In genomic region chr2:152425765-152426710, GRCh38 we compare ENCODE assay signal across 1 cellular context.
TF ChIP-seq lines count a peak whose summit lies in the region.

No MANE protein-coding gene starts in this region.

TF ChIP-seq in HepG2, 621 proteins besides CTCF, POLR2A, EP300 and RAD21 (continued from another document and continues in another):
- TF ChIP-seq ARID4A (CRISPR knock-in tag; IDR thresholded peaks at IDR 0.05; ENCODE audit: borderline replicate concordance) (peak; percentile 48; the same call in 1 of the 2 replicates), NCOR1 (IDR thresholded peaks at IDR 0.05; ENCODE audit: borderline replicate concordance, low read length) (peak; percentile 77; the same call in 1 of the 2 replicates), CBFB (CRISPR knock-in tag; IDR thresholded peaks at IDR 0.05) (peak; percentile 95), FOXP4 (CRISPR knock-in tag; IDR thresholded peaks at IDR 0.05) (peak; percentile 48; the same call in 1 of the 2 replicates), ASH2L (IDR thresholded peaks at IDR 0.05; ENCODE audit: insufficient read length, low read depth, low read length) (peak; percentile 81), THYN1 (CRISPR knock-in tag; IDR thresholded peaks at IDR 0.05; ENCODE audit: borderline replicate concordance, low read depth) (0 out of 2 replicates have a peak, but pooled peaks have one; percentile 3), TBL1XR1 (IDR thresholded peaks at IDR 0.05; ENCODE audit: borderline replicate concordance, low read length, partially characterized antibody) (no peak), SOX13 (IDR thresholded peaks at IDR 0.05) (no peak), SOX13 (CRISPR knock-in tag; conservative IDR thresholded peaks at IDR 0.05 in 1 of 2, IDR thresholded peaks at IDR 0.05 in 1 of 2) (peak in 1 of 2 experiments; percentile 60; a peak in 2 of 4 replicates), HDAC6 (IDR thresholded peaks at IDR 0.05; ENCODE audit: low read depth, low read length) (no peak), XRCC5 (optimal IDR thresholded peaks at IDR 0.05; ENCODE audit: low read length) (peak; percentile 33), ZNF691 (CRISPR knock-in tag; IDR thresholded peaks at IDR 0.05; ENCODE audit: borderline replicate concordance, low read depth) (no peak), ZBTB8A (CRISPR knock-in tag; IDR thresholded peaks at IDR 0.05; ENCODE audit: borderline replicate concordance, low read depth) (no peak), ZNF709 (CRISPR knock-in tag; IDR thresholded peaks at IDR 0.05) (no peak), FOXO4 (CRISPR knock-in tag; conservative IDR thresholded peaks at IDR 0.05) (0 out of 2 replicates have a peak, but pooled peaks have one; percentile 83), GATAD2A (CRISPR knock-in tag; IDR thresholded peaks at IDR 0.05) (peak; percentile 84), ZEB1 (IDR thresholded peaks at IDR 0.05; ENCODE audit: insufficient replicate concordance, low read depth) (peak; percentile 69), SMYD3 (CRISPR knock-in tag; IDR thresholded peaks at IDR 0.05) (0 out of 2 replicates have a peak, but pooled peaks have one; percentile 43), CSRNP2 (CRISPR knock-in tag; conservative IDR thresholded peaks at IDR 0.05; ENCODE audit: low read depth) (no peak), ZNF484 (CRISPR knock-in tag; IDR thresholded peaks at IDR 0.05; ENCODE audit: borderline replicate concordance, low read depth) (no peak), ZNF292 (CRISPR knock-in tag; IDR thresholded peaks at IDR 0.05; ENCODE audit: borderline replicate concordance, low read depth) (peak; percentile 74; the same call in 1 of the 2 replicates), ZNF430 (CRISPR knock-in tag; IDR thresholded peaks at IDR 0.05) (peak; percentile 55; the same call in 1 of the 2 replicates), FOXJ3 (CRISPR knock-in tag; IDR thresholded peaks at IDR 0.05; ENCODE audit: borderline replicate concordance) (peak; percentile 60; the same call in 1 of the 2 replicates), ZFY (CRISPR knock-in tag; IDR thresholded peaks at IDR 0.05) (peak; percentile 37; the same call in 1 of the 2 replicates), ZNF20 (CRISPR knock-in tag; IDR thresholded peaks at IDR 0.05) (no peak), ESRRA (CRISPR knock-in tag; IDR thresholded peaks at IDR 0.05; ENCODE audit: low read depth) (0 out of 2 replicates have a peak, but pooled peaks have one; percentile 16), POGZ (CRISPR knock-in tag; IDR thresholded peaks at IDR 0.05) (peak; percentile 43; the same call in 1 of the 2 replicates), TBX2 (CRISPR knock-in tag; IDR thresholded peaks at IDR 0.05; ENCODE audit: borderline replicate concordance) (0 out of 2 replicates have a peak, but pooled peaks have one; percentile 19), TCF12 (IDR thresholded peaks at IDR 0.05) (no peak), TCF12 (CRISPR knock-in tag; IDR thresholded peaks at IDR 0.05) (0 out of 2 replicates have a peak, but pooled peaks have one; percentile 28), ATM (IDR thresholded peaks at IDR 0.05; ENCODE audit: borderline replicate concordance) (peak; percentile 71; the same call in 1 of the 2 replicates), HES4 (CRISPR knock-in tag; IDR thresholded peaks at IDR 0.05; ENCODE audit: borderline replicate concordance) (no peak), ZNF605 (CRISPR knock-in tag; IDR thresholded peaks at IDR 0.05) (0 out of 2 replicates have a peak, but pooled peaks have one; percentile 38), ERF (CRISPR knock-in tag; IDR thresholded peaks at IDR 0.05) (peak; percentile 70; the same call in 1 of the 2 replicates), GABPA (IDR thresholded peaks at IDR 0.05; ENCODE audit: low read depth, low read length) (no peak), GABPA (CRISPR knock-in tag; IDR thresholded peaks at IDR 0.05; ENCODE audit: low read depth) (no peak), ZNF543 (CRISPR knock-in tag; IDR thresholded peaks at IDR 0.05) (0 out of 2 replicates have a peak, but pooled peaks have one; percentile 62)
- TF ChIP-seq, protein P1, sequence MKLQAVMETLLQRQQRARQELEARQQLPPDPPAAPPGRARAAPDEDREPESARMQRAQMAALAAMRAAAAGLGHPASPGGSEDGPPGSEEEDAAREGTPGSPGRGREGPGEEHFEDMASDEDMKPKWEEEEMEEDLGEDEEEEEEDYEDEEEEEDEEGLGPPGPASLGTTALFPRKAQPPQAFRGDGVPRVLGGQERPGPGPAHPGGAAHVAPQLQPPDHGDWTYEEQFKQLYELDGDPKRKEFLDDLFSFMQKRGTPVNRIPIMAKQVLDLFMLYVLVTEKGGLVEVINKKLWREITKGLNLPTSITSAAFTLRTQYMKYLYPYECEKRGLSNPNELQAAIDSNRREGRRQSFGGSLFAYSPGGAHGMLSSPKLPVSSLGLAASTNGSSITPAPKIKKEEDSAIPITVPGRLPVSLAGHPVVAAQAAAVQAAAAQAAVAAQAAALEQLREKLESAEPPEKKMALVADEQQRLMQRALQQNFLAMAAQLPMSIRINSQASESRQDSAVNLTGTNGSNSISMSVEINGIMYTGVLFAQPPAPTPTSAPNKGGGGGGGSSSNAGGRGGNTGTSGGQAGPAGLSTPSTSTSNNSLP (IDR thresholded peaks at IDR 0.05; ENCODE audit: low read depth, low read length): peak; percentile 56; the same call in 1 of the 2 replicates
- TF ChIP-seq, protein P2, sequence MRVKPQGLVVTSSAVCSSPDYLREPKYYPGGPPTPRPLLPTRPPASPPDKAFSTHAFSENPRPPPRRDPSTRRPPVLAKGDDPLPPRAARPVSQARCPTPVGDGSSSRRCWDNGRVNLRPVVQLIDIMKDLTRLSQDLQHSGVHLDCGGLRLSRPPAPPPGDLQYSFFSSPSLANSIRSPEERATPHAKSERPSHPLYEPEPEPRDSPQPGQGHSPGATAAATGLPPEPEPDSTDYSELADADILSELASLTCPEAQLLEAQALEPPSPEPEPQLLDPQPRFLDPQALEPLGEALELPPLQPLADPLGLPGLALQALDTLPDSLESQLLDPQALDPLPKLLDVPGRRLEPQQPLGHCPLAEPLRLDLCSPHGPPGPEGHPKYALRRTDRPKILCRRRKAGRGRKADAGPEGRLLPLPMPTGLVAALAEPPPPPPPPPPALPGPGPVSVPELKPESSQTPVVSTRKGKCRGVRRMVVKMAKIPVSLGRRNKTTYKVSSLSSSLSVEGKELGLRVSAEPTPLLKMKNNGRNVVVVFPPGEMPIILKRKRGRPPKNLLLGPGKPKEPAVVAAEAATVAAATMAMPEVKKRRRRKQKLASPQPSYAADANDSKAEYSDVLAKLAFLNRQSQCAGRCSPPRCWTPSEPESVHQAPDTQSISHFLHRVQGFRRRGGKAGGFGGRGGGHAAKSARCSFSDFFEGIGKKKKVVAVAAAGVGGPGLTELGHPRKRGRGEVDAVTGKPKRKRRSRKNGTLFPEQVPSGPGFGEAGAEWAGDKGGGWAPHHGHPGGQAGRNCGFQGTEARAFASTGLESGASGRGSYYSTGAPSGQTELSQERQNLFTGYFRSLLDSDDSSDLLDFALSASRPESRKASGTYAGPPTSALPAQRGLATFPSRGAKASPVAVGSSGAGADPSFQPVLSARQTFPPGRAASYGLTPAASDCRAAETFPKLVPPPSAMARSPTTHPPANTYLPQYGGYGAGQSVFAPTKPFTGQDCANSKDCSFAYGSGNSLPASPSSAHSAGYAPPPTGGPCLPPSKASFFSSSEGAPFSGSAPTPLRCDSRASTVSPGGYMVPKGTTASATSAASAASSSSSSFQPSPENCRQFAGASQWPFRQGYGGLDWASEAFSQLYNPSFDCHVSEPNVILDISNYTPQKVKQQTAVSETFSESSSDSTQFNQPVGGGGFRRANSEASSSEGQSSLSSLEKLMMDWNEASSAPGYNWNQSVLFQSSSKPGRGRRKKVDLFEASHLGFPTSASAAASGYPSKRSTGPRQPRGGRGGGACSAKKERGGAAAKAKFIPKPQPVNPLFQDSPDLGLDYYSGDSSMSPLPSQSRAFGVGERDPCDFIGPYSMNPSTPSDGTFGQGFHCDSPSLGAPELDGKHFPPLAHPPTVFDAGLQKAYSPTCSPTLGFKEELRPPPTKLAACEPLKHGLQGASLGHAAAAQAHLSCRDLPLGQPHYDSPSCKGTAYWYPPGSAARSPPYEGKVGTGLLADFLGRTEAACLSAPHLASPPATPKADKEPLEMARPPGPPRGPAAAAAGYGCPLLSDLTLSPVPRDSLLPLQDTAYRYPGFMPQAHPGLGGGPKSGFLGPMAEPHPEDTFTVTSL (CRISPR knock-in tag; IDR thresholded peaks at IDR 0.05; ENCODE audit: borderline replicate concordance): peak; percentile 92
- TF ChIP-seq, protein P3, sequence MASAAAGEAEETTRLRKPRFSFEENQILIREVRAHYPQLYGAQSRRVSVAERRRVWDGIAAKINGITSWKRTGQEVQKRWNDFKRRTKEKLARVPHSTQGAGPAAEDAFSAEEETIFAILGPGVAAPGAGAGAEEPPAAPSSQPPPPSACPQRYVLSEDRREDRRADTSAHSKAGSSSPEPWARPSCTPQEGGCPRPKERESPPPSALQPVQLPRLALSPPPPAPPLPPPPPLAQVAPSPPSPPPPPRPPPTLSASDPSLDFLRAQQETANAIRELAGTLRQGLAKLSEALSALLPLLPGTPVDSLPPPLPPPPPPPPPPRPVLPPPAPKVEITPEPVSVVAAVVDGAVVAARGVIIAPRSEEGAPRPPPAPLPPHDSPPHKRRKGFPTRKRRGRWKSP (CRISPR knock-in tag; IDR thresholded peaks at IDR 0.05): 0 out of 2 replicates have a peak, but pooled peaks have one; percentile 53
- TF ChIP-seq, protein P4, sequence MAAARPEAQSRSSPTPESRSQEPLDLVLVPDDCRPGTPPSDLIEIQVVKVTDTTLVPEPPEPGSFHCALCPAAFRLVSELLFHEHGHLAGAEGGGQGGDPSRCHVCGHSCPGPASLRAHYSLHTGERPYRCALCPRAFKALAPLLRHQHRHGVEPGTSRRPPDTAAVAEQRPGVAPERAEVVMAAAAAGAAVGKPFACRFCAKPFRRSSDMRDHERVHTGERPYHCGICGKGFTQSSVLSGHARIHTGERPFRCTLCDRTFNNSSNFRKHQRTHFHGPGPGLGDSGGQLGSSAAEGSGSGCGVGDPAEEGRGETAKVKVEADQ (CRISPR knock-in tag; IDR thresholded peaks at IDR 0.05; ENCODE audit: borderline replicate concordance): no peak
